In the genomic region with DNA sequence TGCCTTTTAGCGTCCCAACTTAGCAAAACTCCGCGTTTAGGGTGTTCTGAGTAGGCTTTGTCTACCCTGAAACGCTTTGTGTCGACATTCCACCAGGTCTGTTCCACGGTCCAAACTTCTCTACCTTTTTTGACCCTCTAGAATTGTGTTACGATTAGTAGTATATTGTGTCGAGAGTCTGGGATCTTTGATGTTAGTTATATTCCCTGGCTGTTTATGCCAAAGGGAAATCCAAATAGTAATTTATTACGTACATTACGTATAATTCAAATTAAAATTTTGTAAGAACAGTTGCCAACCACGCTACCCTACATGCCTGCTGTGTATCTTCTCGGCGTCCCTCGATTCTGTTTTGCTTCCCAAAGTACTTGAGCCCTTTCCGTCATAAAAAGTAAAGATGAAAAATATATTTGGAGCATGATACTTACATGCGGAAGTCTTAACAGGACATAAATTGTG, we compare ENCODE assay signal across 8 cellular contexts. TPM values are rescaled to one million over a fixed set of nuclear protein-coding genes. Genes with fewer than 3 reads are reported as not detected.
DNase-seq lines count a peak whose midpoint lies in the region; ATAC-seq and TF ChIP-seq lines count a peak whose summit lies in the region.

No MANE protein-coding gene starts in this region.

- peak overlapping the region; percentile 93 to 99 (median 97) for H3K4me3 Mint-ChIP-seq in CD4-positive, CD25-positive, alpha-beta regulatory T cell

- in situ Hi-C loops in astrocyte of the cerebellum (cut with HindIII; ENCODE audit: low sequenced_read_pairs) = no loop called here

- intact Hi-C loops in left lung (cut with DNase I) = no loop called here

- TF ChIP-seq CTCF in astrocyte of the cerebellum (IDR thresholded peaks at IDR 0.05; ENCODE audit: low read depth, low read length, missing control alignments) (no peak), left lung (IDR thresholded peaks at IDR 0.05) (no peak), tibial nerve (IDR thresholded peaks at IDR 0.05) (no peak)

- peak overlapping the region; percentile 97 for H3K27ac ChIP-seq in CD4-positive, CD25-positive, alpha-beta regulatory T cell (ENCODE audit: insufficient read depth, low read length, poor library complexity, severe bottlenecking)
- H3K27ac ChIP-seq in left lung (peak overlapping the region; percentile 94 to 98), tibial nerve (peak overlapping the region; percentile 86 to 98 (median 94))

- H3K9me3 Mint-ChIP-seq in CD4-positive, CD25-positive, alpha-beta regulatory T cell = peaks cover 0 to 3% (median 0%) of the 10 kb centered on the region in 7 donors

- ATAC-seq in CD4-positive, CD25-positive, alpha-beta regulatory T cell (ENCODE audit: low read depth in 2 of 2) = no peak
- ATAC-seq in left lung (no peak), GM19455 (IDR thresholded peaks at IDR 0.05; ENCODE audit: unreplicated experiment) (no peak)

- H3K27ac Mint-ChIP-seq in CD4-positive, CD25-positive, alpha-beta regulatory T cell = peak overlapping the region; percentile 92 to 98 (median 98)

- no peak for TF ChIP-seq POLR2A in tibial nerve (IDR thresholded peaks at IDR 0.05)

- peaks cover 39% of the 10 kb centered on the region for H3K4me1 ChIP-seq in CD4-positive, CD25-positive, alpha-beta regulatory T cell (ENCODE audit: control insufficient read depth, insufficient read depth, low read length, poor library complexity, severe bottlenecking)
- H3K4me1 ChIP-seq in left lung (peaks cover 21 to 40% of the 10 kb centered on the region in 2 donors), tibial nerve (peaks cover 0 to 43% (median 22%) of the 10 kb centered on the region in 4 donors)

- peaks cover 15% of the 10 kb centered on the region for H3K27me3 Mint-ChIP-seq in CD4-positive, CD25-positive, alpha-beta regulatory T cell

- WGBS in tibial nerve, 2 donors = 1% methylated on average over 16 of the region's 16 CpGs

- H3K36me3 ChIP-seq in CD4-positive, CD25-positive, alpha-beta regulatory T cell (ENCODE audit: control insufficient read depth, insufficient read depth, low read length) = peaks cover 3% of the 10 kb centered on the region
- no peaks in the 10 kb centered on the region for H3K36me3 ChIP-seq in left lung
- no peaks in the 10 kb centered on the region for H3K36me3 ChIP-seq in tibial nerve

- H3K4me1 Mint-ChIP-seq in CD4-positive, CD25-positive, alpha-beta regulatory T cell = peaks cover 6 to 36% (median 27%) of the 10 kb centered on the region in 4 donors

- peaks cover 7% of the 10 kb centered on the region for H3K36me3 Mint-ChIP-seq in CD4-positive, CD25-positive, alpha-beta regulatory T cell

- TF ChIP-seq EP300 in tibial nerve (IDR thresholded peaks at IDR 0.05) = no peak

- peak in 1 of 3 donors; percentile 48 for DNase-seq in CD4-positive, CD25-positive, alpha-beta regulatory T cell
- peak; percentile 24 to 53 for DNase-seq in Kasumi-1 (lab: John Stamatoyannopoulos, UW)
- DNase-seq in astrocyte of the cerebellum (ENCODE audit: low read depth) = no peak
- no peak for DNase-seq in left lung
- DNase-seq in tibial nerve (ENCODE audit: low spot score in 2 of 2) = no peak
- DNase-seq in amniotic stem cell (lab: John Stamatoyannopoulos, UW) = no peak
- DNase-seq in activated CD4-positive, CD25-positive, alpha-beta regulatory T cell treated with anti-CD3 and anti-CD28 coated beads, Interleukin-2, amount 50 U/mL, for 72 hours = no peak

- peak overlapping the region; percentile 100 for H3K4me3 ChIP-seq in CD4-positive, CD25-positive, alpha-beta regulatory T cell (ENCODE audit: low read depth, low read length)
- H3K4me3 ChIP-seq in astrocyte of the cerebellum (ENCODE audit: low read depth, low read length) (peak overlapping the region; percentile 75), left lung (peak overlapping the region; percentile 60 to 71), tibial nerve (peak overlapping the region; percentile 74 to 98 (median 91))

- H3K27me3 ChIP-seq in CD4-positive, CD25-positive, alpha-beta regulatory T cell (ENCODE audit: control insufficient read depth, insufficient read depth, low read length) = peaks cover 2% of the 10 kb centered on the region
- H3K27me3 ChIP-seq in left lung (no peaks in the 10 kb centered on the region), tibial nerve (no peaks in the 10 kb centered on the region)

- peaks cover 0 to 3% of the 10 kb centered on the region in 2 experiments for H3K9me3 ChIP-seq in CD4-positive, CD25-positive, alpha-beta regulatory T cell (ENCODE audit: control insufficient read depth in 2 of 2, low read length in 2 of 2)
- H3K9me3 ChIP-seq in left lung = no peaks in the 10 kb centered on the region
- no peaks in the 10 kb centered on the region for H3K9me3 ChIP-seq in tibial nerve

RNA-seq across cellular contexts. Expression of a gene that starts 0.5 kb away (rescaled TPM):
- 40.6 TPM for total RNA-seq in CD4-positive, CD25-positive, alpha-beta regulatory T cell
- polyA plus RNA-seq in CD4-positive, CD25-positive, alpha-beta regulatory T cell = 10 to 100 TPM; 24.7 to 39.1 (median 29.2) TPM
- total RNA-seq in left lung = 1 to 10 TPM; 6.6 to 9.3 TPM
- total RNA-seq in tibial nerve = 10 to 100 TPM in 3 of 4 donors, 1 to 10 TPM in 1; 9.6 to 19.7 (median 15.6) TPM

Comparison
In these comparisons a context has a peak if more than half of its experiments do, and no peak if none do; other contexts are left out.
1. DNase-seq: peak in Kasumi-1 (2 of 2); none in astrocyte of the cerebellum (single experiment), left lung (0 of 2), tibial nerve (0 of 2), amniotic stem cell (single experiment) and activated CD4-positive, CD25-positive, alpha-beta regulatory T cell treated with anti-CD3 and anti-CD28 coated beads, Interleukin-2, amount 50 U/mL, for 72 hours (single experiment).
2. Peak in every context shown above with its lines, with median percentiles within 50 percentile points of each other: H3K27ac ChIP-seq and H3K4me3 ChIP-seq.